Comparison of ENCODE assay signal across 9 cellular contexts in the genomic region with DNA sequence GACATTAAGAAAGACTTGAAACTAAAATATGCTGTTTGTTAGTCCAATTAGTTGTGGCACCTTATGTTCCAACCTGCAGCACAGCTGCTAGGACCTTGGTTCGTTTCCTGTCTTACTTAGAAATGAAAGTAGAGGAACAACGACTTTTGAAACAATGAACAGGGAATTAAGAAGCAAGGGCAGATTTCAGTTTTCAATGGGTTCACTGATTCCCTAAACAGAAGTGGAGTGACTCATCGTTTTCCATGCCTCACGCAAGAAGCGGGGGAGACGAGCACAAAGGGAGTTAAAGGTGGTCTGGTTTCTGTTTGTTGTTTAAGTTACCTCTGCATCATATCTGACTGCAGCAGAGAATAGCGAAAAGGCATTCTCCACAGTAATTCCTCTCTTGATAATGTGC. TPM values are rescaled to one million over a fixed set of nuclear protein-coding genes. Genes with fewer than 3 reads are reported as not detected.
DNase-seq lines count a peak whose midpoint lies in the region; ATAC-seq, FAIRE-seq and TF ChIP-seq lines count a peak whose summit lies in the region.
"Had no signal": no experiment of that assay in that cellular context is flagged by ENCODE, and none has a peak within 500 bp of the region (broad histone marks: within the 10 kb centered on the region; RNA-seq: fewer than 3 reads in every experiment).

No MANE protein-coding gene starts in this region.

- H3K36me3 Mint-ChIP-seq in WTC11: peaks cover 29% of the 10 kb centered on the region

- 85% methylated on average over 7 of the region's 7 CpGs for WGBS in A549 (ENCODE audit: missing lambda C conversion rate)

- no peak for DNase-seq in A549 (ENCODE audit: low read depth in 1 of 2, low spot score in 1 of 2)
- DNase-seq in WTC11 (ENCODE audit: low spot score): no peak
- DNase-seq in glomerular visceral epithelial cell (ENCODE audit: extremely low spot score): peak; percentile 21
- no peak for DNase-seq in NCI-H1694 treated with DMSO at 0.1 percent for 48 hours (lab: John Stamatoyannopoulos, UW)
- no peak for DNase-seq in activated effector memory CD4-positive, alpha-beta T cell treated with anti-CD3 and anti-CD28 coated beads, Interleukin-2, amount 50 U/mL, for 16 hours
- DNase-seq: stimulated activated CD4-positive, alpha-beta T cell treated with anti-CD3 and anti-CD28 coated beads, Interleukin-2, amount 100 ng/mL, for 24 hours had no signal

- no peaks in the 10 kb centered on the region for H3K9me3 ChIP-seq in A549

- POLR2A ChIA-PET in A549 (lab: Yijun Ruan, JAX): no interaction called here
- POLR2A ChIA-PET in WTC11 (lab: Charles Lee): no interaction called here

- TF ChIP-seq RAD21 in A549 (conservative IDR thresholded peaks at IDR 0.05 in 1 of 2, IDR thresholded peaks at IDR 0.05 in 1 of 2): no peak

- no peak for FAIRE-seq in A549 (lab: Jason Lieb, UNC)

- no peak overlapping the region for H3K27ac ChIP-seq in A549

- CTCF ChIA-PET in A549 (lab: Yijun Ruan, JAX): interaction anchor here (0.5 to 1.5 kb wide), 2 partner anchors 66 to 239 kb away, joined by 3 to 4 read pairs; no protein-coding TSS in a partner anchor
- CTCF ChIA-PET in WTC11 (lab: Charles Lee): no interaction called here

- no peaks in the 10 kb centered on the region for H3K27me3 Mint-ChIP-seq in WTC11 (ENCODE audit: low read depth)

- H3K4me1 Mint-ChIP-seq in WTC11: no peaks in the 10 kb centered on the region

- no peaks in the 10 kb centered on the region for H3K9me3 Mint-ChIP-seq in WTC11

- TF ChIP-seq CTCF in A549 (IDR thresholded peaks at IDR 0.05) (no peak), WTC11 (IDR thresholded peaks at IDR 0.05) (no peak)

- no peak for ATAC-seq in A549
- peak; percentile 47 for ATAC-seq in GM19397 (IDR thresholded peaks at IDR 0.05; ENCODE audit: unreplicated experiment)
- ATAC-seq in WTC11: no peak
- ATAC-seq in HG03521 (IDR thresholded peaks at IDR 0.05; ENCODE audit: unreplicated experiment): no peak
- ATAC-seq in SK-N-SH treated with all-trans-retinoic acid at 6 μM for 48 hours: no peak

- no peak overlapping the region for H3K4me3 ChIP-seq in A549

- TF ChIP-seq EP300 in A549 (IDR thresholded peaks at IDR 0.05): no peak

- no peak overlapping the region for H3K4me2 ChIP-seq in A549

- no peaks in the 10 kb centered on the region for H3K4me1 ChIP-seq in A549

- peak overlapping the region; percentile 80; the same call in 1 of the 2 replicates for H3K27ac Mint-ChIP-seq in WTC11

- H3K4me3 Mint-ChIP-seq in WTC11: no peak overlapping the region

- no peak for TF ChIP-seq POLR2A in A549 (IDR thresholded peaks at IDR 0.05; ENCODE audit: low read length)

TF ChIP-seq in A549, 52 proteins besides CTCF, POLR2A, EP300 and RAD21:
- TF ChIP-seq MAFK (IDR thresholded peaks at IDR 0.05; ENCODE audit: partially characterized antibody) (peak; percentile 27), MAZ (IDR thresholded peaks at IDR 0.05; ENCODE audit: borderline replicate concordance, low read depth, low read length) (no peak)
TF ChIP-seq in A549: peak in this region for 1.

TF ChIP-seq in WTC11, 78 proteins besides CTCF, POLR2A, EP300 and RAD21:
- TF ChIP-seq SOX15 (CRISPR knock-in tag; IDR thresholded peaks at IDR 0.05) (no peak), KAT7 (CRISPR knock-in tag; IDR thresholded peaks at IDR 0.05; ENCODE audit: borderline replicate concordance) (no peak), ESRRA (CRISPR knock-in tag; IDR thresholded peaks at IDR 0.05; ENCODE audit: borderline replicate concordance) (no peak), TEAD4 (CRISPR knock-in tag; IDR thresholded peaks at IDR 0.05) (no peak)
- TF ChIP-seq, protein P1, sequence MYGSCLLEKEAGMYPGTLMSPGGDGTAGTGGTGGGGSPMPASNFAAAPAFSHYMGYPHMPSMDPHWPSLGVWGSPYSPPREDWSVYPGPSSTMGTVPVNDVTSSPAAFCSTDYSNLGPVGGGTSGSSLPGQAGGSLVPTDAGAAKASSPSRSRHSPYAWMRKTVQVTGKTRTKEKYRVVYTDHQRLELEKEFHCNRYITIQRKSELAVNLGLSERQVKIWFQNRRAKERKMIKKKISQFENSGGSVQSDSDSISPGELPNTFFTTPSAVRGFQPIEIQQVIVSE (CRISPR knock-in tag; IDR thresholded peaks at IDR 0.05; ENCODE audit: borderline replicate concordance): no peak

TF ChIP-seq in SK-N-SH treated with all-trans-retinoic acid at 6 μM for 48 hours, 23 proteins besides CTCF, POLR2A, EP300 and RAD21 (continues in another document):
- TF ChIP-seq, protein P2, sequence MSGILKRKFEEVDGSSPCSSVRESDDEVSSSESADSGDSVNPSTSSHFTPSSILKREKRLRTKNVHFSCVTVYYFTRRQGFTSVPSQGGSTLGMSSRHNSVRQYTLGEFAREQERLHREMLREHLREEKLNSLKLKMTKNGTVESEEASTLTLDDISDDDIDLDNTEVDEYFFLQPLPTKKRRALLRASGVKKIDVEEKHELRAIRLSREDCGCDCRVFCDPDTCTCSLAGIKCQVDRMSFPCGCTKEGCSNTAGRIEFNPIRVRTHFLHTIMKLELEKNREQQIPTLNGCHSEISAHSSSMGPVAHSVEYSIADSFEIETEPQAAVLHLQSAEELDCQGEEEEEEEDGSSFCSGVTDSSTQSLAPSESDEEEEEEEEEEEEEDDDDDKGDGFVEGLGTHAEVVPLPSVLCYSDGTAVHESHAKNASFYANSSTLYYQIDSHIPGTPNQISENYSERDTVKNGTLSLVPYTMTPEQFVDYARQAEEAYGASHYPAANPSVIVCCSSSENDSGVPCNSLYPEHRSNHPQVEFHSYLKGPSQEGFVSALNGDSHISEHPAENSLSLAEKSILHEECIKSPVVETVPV (CRISPR knock-in tag; IDR thresholded peaks at IDR 0.05): no peak
- TF ChIP-seq TOX (CRISPR knock-in tag; IDR thresholded peaks at IDR 0.05; ENCODE audit: borderline replicate concordance) (no peak), ISL1 (CRISPR knock-in tag; IDR thresholded peaks at IDR 0.05) (no peak), ZFP3 (CRISPR knock-in tag; IDR thresholded peaks at IDR 0.05) (no peak), PPARA (CRISPR knock-in tag; IDR thresholded peaks at IDR 0.05; ENCODE audit: borderline replicate concordance) (no peak), ZNF565 (CRISPR knock-in tag; conservative IDR thresholded peaks at IDR 0.05; ENCODE audit: low read depth) (no peak), ZNF8 (CRISPR knock-in tag; IDR thresholded peaks at IDR 0.05) (no peak), OSR1 (CRISPR knock-in tag; IDR thresholded peaks at IDR 0.05) (no peak)
- TF ChIP-seq, protein P3, sequence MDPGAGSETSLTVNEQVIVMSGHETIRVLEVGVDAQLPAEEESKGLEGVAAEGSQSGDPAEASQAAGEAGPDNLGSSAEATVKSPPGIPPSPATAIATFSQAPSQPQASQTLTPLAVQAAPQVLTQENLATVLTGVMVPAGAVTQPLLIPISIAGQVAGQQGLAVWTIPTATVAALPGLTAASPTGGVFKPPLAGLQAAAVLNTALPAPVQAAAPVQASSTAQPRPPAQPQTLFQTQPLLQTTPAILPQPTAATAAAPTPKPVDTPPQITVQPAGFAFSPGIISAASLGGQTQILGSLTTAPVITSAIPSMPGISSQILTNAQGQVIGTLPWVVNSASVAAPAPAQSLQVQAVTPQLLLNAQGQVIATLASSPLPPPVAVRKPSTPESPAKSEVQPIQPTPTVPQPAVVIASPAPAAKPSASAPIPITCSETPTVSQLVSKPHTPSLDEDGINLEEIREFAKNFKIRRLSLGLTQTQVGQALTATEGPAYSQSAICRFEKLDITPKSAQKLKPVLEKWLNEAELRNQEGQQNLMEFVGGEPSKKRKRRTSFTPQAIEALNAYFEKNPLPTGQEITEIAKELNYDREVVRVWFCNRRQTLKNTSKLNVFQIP (CRISPR knock-in tag; IDR thresholded peaks at IDR 0.05; ENCODE audit: borderline replicate concordance, low read depth): no peak
- TF ChIP-seq, protein P4, sequence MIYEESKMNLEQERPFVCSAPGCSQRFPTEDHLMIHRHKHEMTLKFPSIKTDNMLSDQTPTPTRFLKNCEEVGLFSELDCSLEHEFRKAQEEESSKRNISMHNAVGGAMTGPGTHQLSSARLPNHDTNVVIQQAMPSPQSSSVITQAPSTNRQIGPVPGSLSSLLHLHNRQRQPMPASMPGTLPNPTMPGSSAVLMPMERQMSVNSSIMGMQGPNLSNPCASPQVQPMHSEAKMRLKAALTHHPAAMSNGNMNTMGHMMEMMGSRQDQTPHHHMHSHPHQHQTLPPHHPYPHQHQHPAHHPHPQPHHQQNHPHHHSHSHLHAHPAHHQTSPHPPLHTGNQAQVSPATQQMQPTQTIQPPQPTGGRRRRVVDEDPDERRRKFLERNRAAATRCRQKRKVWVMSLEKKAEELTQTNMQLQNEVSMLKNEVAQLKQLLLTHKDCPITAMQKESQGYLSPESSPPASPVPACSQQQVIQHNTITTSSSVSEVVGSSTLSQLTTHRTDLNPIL (CRISPR knock-in tag; IDR thresholded peaks at IDR 0.05; ENCODE audit: low read depth): no peak
- TF ChIP-seq, protein P5, sequence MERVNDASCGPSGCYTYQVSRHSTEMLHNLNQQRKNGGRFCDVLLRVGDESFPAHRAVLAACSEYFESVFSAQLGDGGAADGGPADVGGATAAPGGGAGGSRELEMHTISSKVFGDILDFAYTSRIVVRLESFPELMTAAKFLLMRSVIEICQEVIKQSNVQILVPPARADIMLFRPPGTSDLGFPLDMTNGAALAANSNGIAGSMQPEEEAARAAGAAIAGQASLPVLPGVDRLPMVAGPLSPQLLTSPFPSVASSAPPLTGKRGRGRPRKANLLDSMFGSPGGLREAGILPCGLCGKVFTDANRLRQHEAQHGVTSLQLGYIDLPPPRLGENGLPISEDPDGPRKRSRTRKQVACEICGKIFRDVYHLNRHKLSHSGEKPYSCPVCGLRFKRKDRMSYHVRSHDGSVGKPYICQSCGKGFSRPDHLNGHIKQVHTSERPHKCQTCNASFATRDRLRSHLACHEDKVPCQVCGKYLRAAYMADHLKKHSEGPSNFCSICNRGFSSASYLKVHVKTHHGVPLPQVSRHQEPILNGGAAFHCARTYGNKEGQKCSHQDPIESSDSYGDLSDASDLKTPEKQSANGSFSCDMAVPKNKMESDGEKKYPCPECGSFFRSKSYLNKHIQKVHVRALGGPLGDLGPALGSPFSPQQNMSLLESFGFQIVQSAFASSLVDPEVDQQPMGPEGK (CRISPR knock-in tag; IDR thresholded peaks at IDR 0.05; ENCODE audit: borderline replicate concordance): no peak

RNA-seq across cellular contexts. Expression of a gene that starts 44.8 kb away (rescaled TPM):
- polyA plus RNA-seq in A549 (2011; rRNA removed): 11.7 and 13.4 TPM in 2 replicates
- polyA plus RNA-seq in A549 (2012; cell fraction: cytosol; rRNA removed): 3.1 and 3.6 TPM in 2 replicates
- polyA plus RNA-seq in A549 (2012; cell fraction: nucleus; rRNA removed): 4.9 and 7.2 TPM in 2 replicates
- 7.1 to 9.0 TPM (median 7.7 TPM) in 3 replicates for polyA plus RNA-seq in A549 (2017; fragmentation: RNase III; extraction: RNeasy Plus Mini Kit Qiagen cat#74134 plus additional on column Dnase treatment)
- 3.1 and 3.4 TPM in 2 replicates for polyA minus RNA-seq in A549 (2011; rRNA and poly(A)+ RNA removed)
- 9.3 to 11.9 TPM (median 10.8 TPM) in 3 replicates for total RNA-seq in WTC11 (2021)

RNA-seq across cellular contexts. Expression of a gene that starts 44.8 kb away (rescaled TPM):
- polyA plus RNA-seq in A549 (2011; rRNA removed) (15.8 and 20.7 TPM in 2 replicates), A549 (2017; fragmentation: RNase III; extraction: RNeasy Plus Mini Kit Qiagen cat#74134 plus additional on column Dnase treatment) (10.2 to 11.9 TPM (median 10.6 TPM) in 3 replicates)
- polyA plus RNA-seq in A549 (2012; cell fraction: cytosol; rRNA removed): 5.9 and 6.8 TPM in 2 replicates
- polyA plus RNA-seq in A549 (2012; cell fraction: nucleus; rRNA removed): 5.4 and 8.7 TPM in 2 replicates
- polyA minus RNA-seq in A549 (2011; rRNA and poly(A)+ RNA removed): 10.4 and 10.6 TPM in 2 replicates
- total RNA-seq in WTC11 (2021): 28.3 to 31.8 TPM (median 31.3 TPM) in 3 replicates
